In the genomic region with DNA sequence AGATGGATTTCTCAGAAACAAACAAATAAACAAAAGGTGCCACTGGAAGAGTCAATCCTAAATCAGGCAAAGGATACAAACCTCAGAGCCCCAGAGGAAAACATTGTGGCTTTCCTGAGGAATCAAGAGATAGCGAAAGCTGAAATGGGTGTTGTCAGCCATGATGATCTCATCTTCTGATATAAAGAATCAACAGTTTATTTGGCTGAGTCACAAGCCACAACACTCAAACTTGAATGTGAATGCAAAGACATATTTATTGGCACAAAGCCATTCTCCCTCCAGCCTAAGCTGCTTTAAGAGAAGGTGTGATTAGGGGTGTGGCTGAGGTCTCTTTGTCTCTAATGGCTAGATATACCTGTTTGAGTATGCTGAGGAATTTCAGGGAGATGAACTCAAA, we compare ENCODE assay signal across 17 cellular contexts.
DNase-seq lines count a peak whose midpoint lies in the region; ATAC-seq and TF ChIP-seq lines count a peak whose summit lies in the region.
"Had no signal": no experiment of that assay in that cellular context is flagged by ENCODE, and none has a peak within 500 bp of the region (broad histone marks: within the 10 kb centered on the region; RNA-seq: fewer than 3 reads in every experiment).

No MANE protein-coding gene starts in this region.

- DNase-seq in AG20443 (ENCODE audit: low spot score) (peak; percentile 9), HPDE6-E6E7 (ENCODE audit: extremely low spot score) (peak; percentile 80), fibroblast of villous mesenchyme (ENCODE audit: low read depth) (peak; percentile 38), WERI-Rb-1 (no peak), neural progenitor cell (ENCODE audit: low spot score) (no peak), NCI-H1694 (lab: John Stamatoyannopoulos, UW) (no peak)
- DNase-seq in CD8-positive, alpha-beta T cell, result no peak
- DNase-seq: activated CD4-positive, alpha-beta T cell treated with anti-CD3 and anti-CD28 coated beads for 4 hours; CD4-positive, CD25-positive, alpha-beta regulatory T cell; Karpas-422; left cardiac atrium; NCI-H526; stimulated activated CD4-positive, alpha-beta T cell treated with anti-CD3 and anti-CD28 coated beads, Interleukin-15, amount 100 ng/mL, for 24 hours had no signal

- H3K9me3 ChIP-seq in WERI-Rb-1 (ENCODE audit: severe bottlenecking), result no peaks in the 10 kb centered on the region
- H3K9me3 ChIP-seq in neural progenitor cell (ENCODE audit: low read depth), result no peaks in the 10 kb centered on the region
- no peaks in the 10 kb centered on the region for H3K9me3 ChIP-seq in CD8-positive, alpha-beta T cell (ENCODE audit: low read length)

- intact Hi-C loops in CD8-positive, alpha-beta T cell (cut with DNase I, micrococcal nuclease), result no loop called here

- CTCF ChIA-PET in CD8-positive, alpha-beta T cell (lab: Charles Lee), result interaction anchor here (0.8 to 1.0 kb wide), 2 partner anchors 8 to 25 kb away, joined by 3 read pairs; no protein-coding TSS in a partner anchor

- no peak overlapping the region for H3K4me2 ChIP-seq in neural progenitor cell
- H3K4me2 ChIP-seq: GM23338 had no signal

- H3K27ac ChIP-seq in WERI-Rb-1 (no peak overlapping the region), neural progenitor cell (no peak overlapping the region)
- H3K27ac ChIP-seq in CD8-positive, alpha-beta T cell (ENCODE audit: low read depth, low read length), result no peak overlapping the region

- H3K36me3 Mint-ChIP-seq in neural progenitor cell, result no peaks in the 10 kb centered on the region
- H3K36me3 Mint-ChIP-seq in CD8-positive, alpha-beta T cell, result no peaks in the 10 kb centered on the region
- H3K36me3 Mint-ChIP-seq: CD4-positive, CD25-positive, alpha-beta regulatory T cell had no signal

- H3K9me3 Mint-ChIP-seq in neural progenitor cell, result no peaks in the 10 kb centered on the region
- no peaks in the 10 kb centered on the region for H3K9me3 Mint-ChIP-seq in CD8-positive, alpha-beta T cell
- H3K9me3 Mint-ChIP-seq: activated T-helper 2 cell treated with anti-CD3 and anti-CD28 coated beads, Interferon-gamma antibody, Interleukin-2, Interleukin-4, amounts not matched to agents 10 μg/mL and 5 μg/mL and 100 μg/mL, durations not matched to agents 14 hours and 24 hours and 36 hours had no signal

- H3K79me2 ChIP-seq in neural progenitor cell (ENCODE audit: low read depth), result no peaks in the 10 kb centered on the region

- no peak overlapping the region for H3K27ac Mint-ChIP-seq in neural progenitor cell
- H3K27ac Mint-ChIP-seq in CD8-positive, alpha-beta T cell, result no peak overlapping the region
- H3K27ac Mint-ChIP-seq: activated T-helper 2 cell treated with anti-CD3 and anti-CD28 coated beads, Interferon-gamma antibody, Interleukin-2, Interleukin-4, amounts not matched to agents 10 μg/mL and 5 μg/mL and 100 μg/mL, durations not matched to agents 14 hours and 24 hours and 36 hours; GM23338 had no signal

- POLR2A ChIA-PET in CD8-positive, alpha-beta T cell (lab: Charles Lee), result no interaction called here

- TF ChIP-seq CTCF in fibroblast of villous mesenchyme (IDR thresholded peaks at IDR 0.05; ENCODE audit: insufficient read depth, low read depth, low read length), result no peak
- no peak for TF ChIP-seq CTCF in WERI-Rb-1 (IDR thresholded peaks at IDR 0.05; ENCODE audit: low read depth, low read length)
- TF ChIP-seq CTCF in neural progenitor cell (IDR thresholded peaks at IDR 0.05), result no peak
- TF ChIP-seq CTCF in CD8-positive, alpha-beta T cell (IDR thresholded peaks at IDR 0.05), result no peak

- no peaks in the 10 kb centered on the region for H3F3A ChIP-seq in neural progenitor cell (ENCODE audit: low read depth)

- H3K4me3 ChIP-seq in fibroblast of villous mesenchyme (ENCODE audit: low read depth, low read length), result no peak overlapping the region
- H3K4me3 ChIP-seq in WERI-Rb-1 (ENCODE audit: low read depth, low read length), result no peak overlapping the region
- no peak overlapping the region for H3K4me3 ChIP-seq in neural progenitor cell
- no peak overlapping the region for H3K4me3 ChIP-seq in CD8-positive, alpha-beta T cell (ENCODE audit: low read depth, low read length)
- H3K4me3 ChIP-seq: GM23338 had no signal

- peak; percentile 56; the same call in 2 of the 3 replicates for ATAC-seq in SK-N-SH treated with all-trans-retinoic acid at 6 μM for 48 hours
- no peak for ATAC-seq in CD8-positive, alpha-beta T cell
- ATAC-seq: GM23338, left cardiac atrium had no signal

- no peaks in the 10 kb centered on the region for H3K27me3 Mint-ChIP-seq in neural progenitor cell (ENCODE audit: insufficient read depth, low read depth)
- no peaks in the 10 kb centered on the region for H3K27me3 Mint-ChIP-seq in CD8-positive, alpha-beta T cell (ENCODE audit: low read depth)

- H3K4me3 Mint-ChIP-seq in neural progenitor cell, result no peak overlapping the region
- no peak overlapping the region for H3K4me3 Mint-ChIP-seq in CD8-positive, alpha-beta T cell
- H3K4me3 Mint-ChIP-seq: CD4-positive, CD25-positive, alpha-beta regulatory T cell; GM23338; neural crest cell had no signal

- H3K36me3 ChIP-seq in WERI-Rb-1 (no peaks in the 10 kb centered on the region), neural progenitor cell (no peaks in the 10 kb centered on the region)
- H3K36me3 ChIP-seq in CD8-positive, alpha-beta T cell (ENCODE audit: insufficient read depth, low read length), result no peaks in the 10 kb centered on the region

- no peaks in the 10 kb centered on the region for H3K27me3 ChIP-seq in WERI-Rb-1 (ENCODE audit: insufficient read depth, low read depth, severe bottlenecking)
- H3K27me3 ChIP-seq in neural progenitor cell, result no peaks in the 10 kb centered on the region
- no peaks in the 10 kb centered on the region for H3K27me3 ChIP-seq in CD8-positive, alpha-beta T cell (ENCODE audit: insufficient read depth, low read length)

- no peaks in the 10 kb centered on the region for H3K4me1 ChIP-seq in neural progenitor cell
- no peaks in the 10 kb centered on the region for H3K4me1 ChIP-seq in CD8-positive, alpha-beta T cell (ENCODE audit: insufficient read depth, low read length)

- H3K4me1 Mint-ChIP-seq in neural progenitor cell, result no peaks in the 10 kb centered on the region
- no peaks in the 10 kb centered on the region for H3K4me1 Mint-ChIP-seq in CD8-positive, alpha-beta T cell (ENCODE audit: low read depth)
- H3K4me1 Mint-ChIP-seq: CD4-positive, CD25-positive, alpha-beta regulatory T cell; GM23338; neural crest cell had no signal

- H2AFZ ChIP-seq in neural progenitor cell (replicated peaks), result no peak overlapping the region
- H2AFZ ChIP-seq: GM23338 had no signal

- H4K20me1 ChIP-seq in neural progenitor cell (ENCODE audit: low read depth), result no peaks in the 10 kb centered on the region

- no peak overlapping the region for H3K9ac ChIP-seq in neural progenitor cell

TF ChIP-seq in SK-N-SH treated with all-trans-retinoic acid at 6 μM for 48 hours, 23 proteins besides CTCF, POLR2A, EP300 and RAD21:
- TF ChIP-seq POU6F1 (CRISPR knock-in tag; IDR thresholded peaks at IDR 0.05; ENCODE audit: borderline replicate concordance, low read depth) (no peak), TOX (CRISPR knock-in tag; IDR thresholded peaks at IDR 0.05; ENCODE audit: borderline replicate concordance) (no peak), ISL1 (CRISPR knock-in tag; IDR thresholded peaks at IDR 0.05) (no peak), TCF4 (CRISPR knock-in tag; IDR thresholded peaks at IDR 0.05; ENCODE audit: borderline replicate concordance) (no peak), RARB (CRISPR knock-in tag; IDR thresholded peaks at IDR 0.05) (no peak), ZNF70 (CRISPR knock-in tag; IDR thresholded peaks at IDR 0.05) (no peak), CSDC2 (CRISPR knock-in tag; IDR thresholded peaks at IDR 0.05) (no peak), SNAI2 (CRISPR knock-in tag; IDR thresholded peaks at IDR 0.05) (no peak), ZFP3 (CRISPR knock-in tag; IDR thresholded peaks at IDR 0.05) (no peak)

Comparison
In these comparisons a context has a peak if more than half of its experiments do, and no peak if none do; other contexts are left out.
1. DNase-seq: peak in AG20443 (single experiment), HPDE6-E6E7 (single experiment) and fibroblast of villous mesenchyme (single experiment); none in WERI-Rb-1 (single experiment), neural progenitor cell (single experiment), CD8-positive, alpha-beta T cell (0 of 7) and NCI-H1694 (single experiment).